Comparison of ENCODE assay signal across 1 cellular context in the genomic region with DNA sequence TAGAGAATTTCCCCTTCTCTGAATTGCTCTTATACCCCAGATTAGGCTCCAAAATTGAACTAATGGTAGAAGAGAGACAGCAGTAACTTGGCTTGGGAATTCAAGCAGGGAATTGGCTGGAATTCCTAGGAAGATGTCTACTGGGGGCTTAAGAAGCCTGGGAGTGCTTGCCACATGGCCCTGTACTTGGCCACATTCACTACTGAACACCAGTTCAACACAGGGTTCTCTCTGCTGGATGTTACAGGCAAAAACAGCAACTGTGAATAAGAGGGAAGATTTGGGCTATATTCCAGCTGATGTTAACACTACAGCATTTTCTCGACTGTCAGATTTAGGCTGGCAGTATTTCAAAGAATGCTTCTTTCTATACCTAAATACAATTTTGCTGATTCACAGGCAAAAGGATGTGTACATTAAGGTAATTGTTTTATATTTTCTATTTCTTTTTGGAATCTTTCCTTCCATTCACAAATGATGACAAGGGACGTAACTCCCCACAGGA.
TF ChIP-seq lines count a peak whose summit lies in the region.

No MANE protein-coding gene starts in this region.

TF ChIP-seq in GM23338, 12 proteins besides CTCF, POLR2A, EP300 and RAD21 (continued from another document):
- TF ChIP-seq, protein P1, sequence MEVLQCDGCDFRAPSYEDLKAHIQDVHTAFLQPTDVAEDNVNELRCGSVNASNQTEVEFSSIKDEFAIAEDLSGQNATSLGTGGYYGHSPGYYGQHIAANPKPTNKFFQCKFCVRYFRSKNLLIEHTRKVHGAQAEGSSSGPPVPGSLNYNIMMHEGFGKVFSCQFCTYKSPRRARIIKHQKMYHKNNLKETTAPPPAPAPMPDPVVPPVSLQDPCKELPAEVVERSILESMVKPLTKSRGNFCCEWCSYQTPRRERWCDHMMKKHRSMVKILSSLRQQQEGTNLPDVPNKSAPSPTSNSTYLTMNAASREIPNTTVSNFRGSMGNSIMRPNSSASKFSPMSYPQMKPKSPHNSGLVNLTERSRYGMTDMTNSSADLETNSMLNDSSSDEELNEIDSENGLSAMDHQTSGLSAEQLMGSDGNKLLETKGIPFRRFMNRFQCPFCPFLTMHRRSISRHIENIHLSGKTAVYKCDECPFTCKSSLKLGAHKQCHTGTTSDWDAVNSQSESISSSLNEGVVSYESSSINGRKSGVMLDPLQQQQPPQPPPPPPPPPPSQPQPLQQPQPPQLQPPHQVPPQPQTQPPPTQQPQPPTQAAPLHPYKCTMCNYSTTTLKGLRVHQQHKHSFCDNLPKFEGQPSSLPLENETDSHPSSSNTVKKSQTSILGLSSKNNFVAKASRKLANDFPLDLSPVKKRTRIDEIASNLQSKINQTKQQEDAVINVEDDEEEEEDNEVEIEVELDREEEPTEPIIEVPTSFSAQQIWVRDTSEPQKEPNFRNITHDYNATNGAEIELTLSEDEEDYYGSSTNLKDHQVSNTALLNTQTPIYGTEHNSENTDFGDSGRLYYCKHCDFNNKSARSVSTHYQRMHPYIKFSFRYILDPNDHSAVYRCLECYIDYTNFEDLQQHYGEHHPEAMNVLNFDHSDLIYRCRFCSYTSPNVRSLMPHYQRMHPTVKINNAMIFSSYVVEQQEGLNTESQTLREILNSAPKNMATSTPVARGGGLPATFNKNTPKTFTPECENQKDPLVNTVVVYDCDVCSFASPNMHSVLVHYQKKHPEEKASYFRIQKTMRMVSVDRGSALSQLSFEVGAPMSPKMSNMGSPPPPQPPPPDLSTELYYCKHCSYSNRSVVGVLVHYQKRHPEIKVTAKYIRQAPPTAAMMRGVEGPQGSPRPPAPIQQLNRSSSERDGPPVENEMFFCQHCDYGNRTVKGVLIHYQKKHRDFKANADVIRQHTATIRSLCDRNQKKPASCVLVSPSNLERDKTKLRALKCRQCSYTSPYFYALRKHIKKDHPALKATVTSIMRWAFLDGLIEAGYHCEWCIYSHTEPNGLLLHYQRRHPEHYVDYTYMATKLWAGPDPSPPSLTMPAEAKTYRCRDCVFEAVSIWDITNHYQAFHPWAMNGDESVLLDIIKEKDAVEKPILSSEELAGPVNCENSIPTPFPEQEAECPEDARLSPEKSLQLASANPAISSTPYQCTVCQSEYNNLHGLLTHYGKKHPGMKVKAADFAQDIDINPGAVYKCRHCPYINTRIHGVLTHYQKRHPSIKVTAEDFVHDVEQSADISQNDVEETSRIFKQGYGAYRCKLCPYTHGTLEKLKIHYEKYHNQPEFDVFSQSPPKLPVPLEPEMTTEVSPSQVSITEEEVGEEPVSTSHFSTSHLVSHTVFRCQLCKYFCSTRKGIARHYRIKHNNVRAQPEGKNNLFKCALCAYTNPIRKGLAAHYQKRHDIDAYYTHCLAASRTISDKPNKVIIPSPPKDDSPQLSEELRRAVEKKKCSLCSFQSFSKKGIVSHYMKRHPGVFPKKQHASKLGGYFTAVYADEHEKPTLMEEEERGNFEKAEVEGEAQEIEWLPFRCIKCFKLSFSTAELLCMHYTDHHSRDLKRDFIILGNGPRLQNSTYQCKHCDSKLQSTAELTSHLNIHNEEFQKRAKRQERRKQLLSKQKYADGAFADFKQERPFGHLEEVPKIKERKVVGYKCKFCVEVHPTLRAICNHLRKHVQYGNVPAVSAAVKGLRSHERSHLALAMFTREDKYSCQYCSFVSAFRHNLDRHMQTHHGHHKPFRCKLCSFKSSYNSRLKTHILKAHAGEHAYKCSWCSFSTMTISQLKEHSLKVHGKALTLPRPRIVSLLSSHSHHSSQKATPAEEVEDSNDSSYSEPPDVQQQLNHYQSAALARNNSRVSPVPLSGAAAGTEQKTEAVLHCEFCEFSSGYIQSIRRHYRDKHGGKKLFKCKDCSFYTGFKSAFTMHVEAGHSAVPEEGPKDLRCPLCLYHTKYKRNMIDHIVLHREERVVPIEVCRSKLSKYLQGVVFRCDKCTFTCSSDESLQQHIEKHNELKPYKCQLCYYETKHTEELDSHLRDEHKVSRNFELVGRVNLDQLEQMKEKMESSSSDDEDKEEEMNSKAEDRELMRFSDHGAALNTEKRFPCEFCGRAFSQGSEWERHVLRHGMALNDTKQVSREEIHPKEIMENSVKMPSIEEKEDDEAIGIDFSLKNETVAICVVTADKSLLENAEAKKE (CRISPR knock-in tag; IDR thresholded peaks at IDR 0.05) = no peak
- TF ChIP-seq CREB1 (CRISPR knock-in tag; IDR thresholded peaks at IDR 0.05; ENCODE audit: low read depth) = no peak
- TF ChIP-seq EZH2 (IDR thresholded peaks at IDR 0.05; ENCODE audit: low read depth, unreplicated experiment) = no peak
- TF ChIP-seq EZH2phosphoT487 (IDR thresholded peaks at IDR 0.05; ENCODE audit: unreplicated experiment) = no peak
- TF ChIP-seq ZNF331 (CRISPR knock-in tag; IDR thresholded peaks at IDR 0.05; ENCODE audit: low read depth) = no peak
- TF ChIP-seq STAT1 (IDR thresholded peaks at IDR 0.05; ENCODE audit: unreplicated experiment) = no peak
- TF ChIP-seq ETS1 (IDR thresholded peaks at IDR 0.05) = no peak
- TF ChIP-seq NANOG (IDR thresholded peaks at IDR 0.05; ENCODE audit: borderline replicate concordance) = no peak
- TF ChIP-seq POLR2AphosphoS5 (IDR thresholded peaks at IDR 0.05; ENCODE audit: low read depth) = no peak
